In genomic region chr2:127233710-127234109, GRCh38 we compare ENCODE assay signal across 28 cellular contexts. TPM values are rescaled to one million over a fixed set of nuclear protein-coding genes. Genes with fewer than 3 reads are reported as not detected.
"Had no signal": no experiment of that assay in that cellular context is flagged by ENCODE, and none has a peak within 500 bp of the region (broad histone marks: within the 10 kb centered on the region; RNA-seq: fewer than 3 reads in every experiment).

No MANE protein-coding gene starts in this region.

- H3K27ac ChIP-seq: brain microvascular endothelial cell, gastroesophageal sphincter, hepatocyte, left ventricle myocardium inferior, neutrophil, sigmoid colon, thoracic aorta, vagina, VCaP had no signal

- H3K27me3 ChIP-seq: brain microvascular endothelial cell, gastroesophageal sphincter, hepatocyte, sigmoid colon, vagina had no signal

- H3K4me1 ChIP-seq: gastroesophageal sphincter, left ventricle myocardium inferior, vagina had no signal

- H3K36me3 Mint-ChIP-seq: stimulated activated effector memory CD8-positive, alpha-beta T cell treated with anti-CD3 and anti-CD28 coated beads, Interleukin-12 subunit alpha, Interleukin-12 subunit beta, amount 100 ng/mL, for 72 hours; type B pancreatic cell had no signal

- H3K4me3 ChIP-seq: gastroesophageal sphincter, hepatocyte, left ventricle myocardium inferior, sigmoid colon, thoracic aorta, vagina had no signal

- ATAC-seq: activated T-cell treated with anti-CD3 and anti-CD28 coated beads, Interleukin-2, amount 50 U/mL, for 4 hours; activated T-helper 17 cell treated with anti-CD3 and anti-CD28 coated beads, Interleukin-2, amount 50 U/mL, for 72 hours; gastroesophageal sphincter; stimulated activated effector memory CD8-positive, alpha-beta T cell treated with anti-CD3 and anti-CD28 coated beads, Interleukin-12 subunit alpha, Interleukin-12 subunit beta, amount 100 ng/mL, for 72 hours had no signal

- H3K4me2 ChIP-seq: hepatocyte had no signal

- H3K27ac Mint-ChIP-seq: activated CD4-positive, alpha-beta memory T cell treated with anti-CD3 and anti-CD28 coated beads for 36 hours; activated CD4-positive, alpha-beta T cell treated with anti-CD3 and anti-CD28 coated beads, Interleukin-2, amount 10 ng/mL, durations not matched to agents 24 days and 14 days; activated T-helper 17 cell treated with anti-CD3 and anti-CD28 coated beads, Interleukin-2, amount 50 U/mL, for 72 hours; nephron progenitor cell; stimulated activated effector memory CD8-positive, alpha-beta T cell treated with anti-CD3 and anti-CD28 coated beads, Interleukin-12 subunit alpha, Interleukin-12 subunit beta, amount 100 ng/mL, for 72 hours; stimulated activated naive CD8-positive, alpha-beta T cell treated with anti-CD3 and anti-CD28 coated beads, Interleukin-15, Interleukin-2, amounts not matched to agents 100 ng/mL and 50 ng/mL, for 24 hours; type B pancreatic cell had no signal

- H3K4me1 Mint-ChIP-seq: activated CD4-positive, alpha-beta T cell treated with anti-CD3 and anti-CD28 coated beads, Interleukin-2, amount 10 ng/mL, durations not matched to agents 24 days and 14 days; activated T-helper 17 cell treated with anti-CD3 and anti-CD28 coated beads, Interleukin-2, amount 50 U/mL, for 72 hours; stimulated activated effector memory CD8-positive, alpha-beta T cell treated with anti-CD3 and anti-CD28 coated beads, Interleukin-12 subunit alpha, Interleukin-12 subunit beta, amount 100 ng/mL, for 72 hours had no signal

- H3K9me3 ChIP-seq: neutrophil, thoracic aorta, vagina had no signal

- H2AFZ ChIP-seq: hepatocyte had no signal

- H3K79me2 ChIP-seq: hepatocyte had no signal

- H3K36me3 ChIP-seq: brain microvascular endothelial cell, gastroesophageal sphincter, left ventricle myocardium inferior, neutrophil, sigmoid colon, thoracic aorta, vagina had no signal

- H3K4me3 Mint-ChIP-seq: activated CD4-positive, alpha-beta memory T cell treated with anti-CD3 and anti-CD28 coated beads for 36 hours; activated CD4-positive, alpha-beta T cell treated with anti-CD3 and anti-CD28 coated beads, Interleukin-2, amount 10 ng/mL, durations not matched to agents 24 days and 14 days; activated T-cell treated with anti-CD3 and anti-CD28 coated beads, Interleukin-2, amount 50 U/mL, for 4 hours; activated T-helper 17 cell treated with anti-CD3 and anti-CD28 coated beads, Interleukin-2, amount 50 U/mL, for 72 hours; nephron progenitor cell; stimulated activated effector memory CD8-positive, alpha-beta T cell treated with anti-CD3 and anti-CD28 coated beads, Interleukin-12 subunit alpha, Interleukin-12 subunit beta, amount 100 ng/mL, for 72 hours; stimulated activated naive CD8-positive, alpha-beta T cell treated with anti-CD3 and anti-CD28 coated beads, Interleukin-15, Interleukin-2, amounts not matched to agents 100 ng/mL and 50 ng/mL, for 24 hours; type B pancreatic cell had no signal

- DNase-seq: activated CD4-positive, alpha-beta memory T cell treated with anti-CD3 and anti-CD28 coated beads for 36 hours; activated CD4-positive, alpha-beta T cell treated with anti-CD3 and anti-CD28 coated beads, Interleukin-2, amount 10 ng/mL, durations not matched to agents 24 days and 14 days; activated gamma-delta T cell treated with Interleukin-2 at 50 U/mL for 16 hours; activated naive CD4-positive, alpha-beta T cell treated with anti-CD3 and anti-CD28 coated beads, Interleukin-2, amount 50 U/mL, for 16 hours; activated T-cell treated with anti-CD3 and anti-CD28 coated beads, Interleukin-2, amount 50 U/mL, for 4 hours; amniotic stem cell; brain microvascular endothelial cell; cortex of kidney; islet precursor cell; left ventricle myocardium inferior; nephron progenitor cell; sigmoid colon; small intestine; stimulated activated CD4-positive, alpha-beta T cell treated with anti-CD3 and anti-CD28 coated beads, Interleukin-4, amount 100 ng/mL, for 24 hours had no signal

RNA-seq across cellular contexts. Expression of gene CYP27C1, which starts 13.6 kb away (rescaled TPM):
- total RNA-seq: activated CD4-positive, alpha-beta memory T cell treated with anti-CD3 and anti-CD28 coated beads for 36 hours; activated CD4-positive, alpha-beta T cell treated with anti-CD3 and anti-CD28 coated beads, Interleukin-2, amount 10 ng/mL, durations not matched to agents 24 days and 14 days; activated T-cell treated with anti-CD3 and anti-CD28 coated beads, Interleukin-2, amount 50 U/mL, for 4 hours; activated T-helper 17 cell treated with anti-CD3 and anti-CD28 coated beads, Interleukin-2, amount 50 U/mL, for 72 hours; cardiac septum; endothelial cell of umbilical vein; fibroblast of lung; lung microvascular endothelial cell had no signal
- polyA plus RNA-seq: endothelial cell of umbilical vein had no signal
